In the genomic region with DNA sequence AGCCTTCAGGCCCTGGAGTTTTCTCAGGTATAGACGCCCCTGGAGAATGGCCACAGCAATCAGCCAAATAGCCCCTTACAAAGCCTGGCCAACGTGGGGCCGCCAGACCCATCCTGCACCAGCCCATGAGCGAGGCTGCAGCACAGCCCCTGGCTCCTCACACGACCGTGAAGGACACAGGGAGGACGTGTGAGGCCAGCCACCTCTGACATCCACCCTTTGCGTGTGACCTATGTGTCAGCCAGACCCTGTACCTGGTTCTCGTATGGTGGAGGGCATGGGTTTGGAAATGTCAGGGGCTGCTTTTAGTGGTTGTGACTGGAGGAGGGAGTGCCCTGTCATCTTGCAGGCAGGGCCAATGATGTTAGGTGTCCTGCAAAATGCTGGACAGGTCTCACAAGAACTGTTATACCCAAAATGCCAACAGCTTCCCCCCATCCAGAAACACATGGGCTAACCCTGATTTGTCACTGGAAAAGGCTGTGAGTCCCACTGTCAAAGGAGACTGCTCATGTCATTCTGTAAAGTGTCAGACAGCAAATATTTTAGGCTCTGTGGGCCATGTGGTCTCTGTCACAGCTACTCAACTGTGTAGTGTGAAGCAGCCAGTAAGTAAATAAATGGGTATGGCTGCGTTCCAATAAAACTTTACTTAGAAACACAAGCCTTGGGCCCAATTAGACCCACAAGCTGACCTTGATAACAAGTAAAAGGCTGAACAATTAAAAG, we compare ENCODE assay signal across 1 cellular context.
TF ChIP-seq lines count a peak whose summit lies in the region.

No MANE protein-coding gene starts in this region.

TF ChIP-seq in SK-N-SH, 30 proteins besides CTCF, POLR2A, EP300 and RAD21 (continued from another document):
- TF ChIP-seq, protein P1, sequence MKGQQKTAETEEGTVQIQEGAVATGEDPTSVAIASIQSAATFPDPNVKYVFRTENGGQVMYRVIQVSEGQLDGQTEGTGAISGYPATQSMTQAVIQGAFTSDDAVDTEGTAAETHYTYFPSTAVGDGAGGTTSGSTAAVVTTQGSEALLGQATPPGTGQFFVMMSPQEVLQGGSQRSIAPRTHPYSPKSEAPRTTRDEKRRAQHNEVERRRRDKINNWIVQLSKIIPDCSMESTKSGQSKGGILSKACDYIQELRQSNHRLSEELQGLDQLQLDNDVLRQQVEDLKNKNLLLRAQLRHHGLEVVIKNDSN (IDR thresholded peaks at IDR 0.05; ENCODE audit: borderline replicate concordance, low read depth): no peak
- TF ChIP-seq GATA2 (CRISPR knock-in tag; IDR thresholded peaks at IDR 0.05) (peak; percentile 48), JUND (IDR thresholded peaks at IDR 0.05) (no peak), GABPA (IDR thresholded peaks at IDR 0.05; ENCODE audit: low read depth) (no peak), RCOR1 (IDR thresholded peaks at IDR 0.05; ENCODE audit: low read length) (peak; percentile 80), MXI1 (IDR thresholded peaks at IDR 0.05; ENCODE audit: low read depth, low read length) (peak; percentile 97), FOSL2 (IDR thresholded peaks at IDR 0.05; ENCODE audit: borderline replicate concordance, low read depth) (no peak), RFX5 (IDR thresholded peaks at IDR 0.05; ENCODE audit: low read length) (no peak), CHD2 (IDR thresholded peaks at IDR 0.05; ENCODE audit: low read length, partially characterized antibody) (peak; percentile 22)
TF ChIP-seq in SK-N-SH: peak in this region for 5.
